ENCODE assay signal across 9 cellular contexts in genomic region chr5:174327317-174327864, GRCh38.
A peak's percentile ranks its signal among the peaks of the same experiment; 100 is the strongest.
DNase-seq lines count a peak whose midpoint lies in the region; ATAC-seq, FAIRE-seq and TF ChIP-seq lines count a peak whose summit lies in the region.
"Had no signal": no experiment of that assay in that cellular context is flagged by ENCODE, and none has a peak within 500 bp of the region (broad histone marks: within the 10 kb centered on the region; RNA-seq: fewer than 3 reads in every experiment).

No MANE protein-coding gene starts in this region.

- H3K4me3 ChIP-seq in NB4 (ENCODE audit: low read depth, low read length) (no peak overlapping the region), breast epithelium (no peak overlapping the region)

- no peak overlapping the region for H3K27ac ChIP-seq in breast epithelium

- intact Hi-C loops in CD14-positive monocyte (cut with micrococcal nuclease) = no loop called here
- intact Hi-C loops in breast epithelium (cut with DNase I; ENCODE audit: low total_unique reads) = no loop called here

- TF ChIP-seq CTCF in CD14-positive monocyte (IDR thresholded peaks at IDR 0.05) = peak; percentile 66
- peak; percentile 74 for TF ChIP-seq CTCF in NB4 (IDR thresholded peaks at IDR 0.05; ENCODE audit: low read depth, low read length)
- TF ChIP-seq CTCF in breast epithelium (IDR thresholded peaks at IDR 0.05) = peak in 2 of 3 donors; percentile 42 to 48

- no peaks in the 10 kb centered on the region for H3K4me1 Mint-ChIP-seq in CD14-positive monocyte
- no peaks in the 10 kb centered on the region for H3K4me1 Mint-ChIP-seq in stimulated activated naive CD8-positive, alpha-beta T cell treated with anti-CD3 and anti-CD28 coated beads, Interleukin-15, amount 100 ng/mL, for 72 hours
- H3K4me1 Mint-ChIP-seq: IgD-negative memory B cell had no signal

- peaks cover 0 to 39% of the 10 kb centered on the region in 2 donors for H3K27me3 ChIP-seq in breast epithelium

- no peak for FAIRE-seq in GM19239 (lab: Jason Lieb, UNC)

- H3K36me3 Mint-ChIP-seq in CD14-positive monocyte = no peaks in the 10 kb centered on the region
- H3K36me3 Mint-ChIP-seq: IgD-negative memory B cell had no signal

- H3K27ac Mint-ChIP-seq in CD14-positive monocyte = no peak overlapping the region
- no peak overlapping the region for H3K27ac Mint-ChIP-seq in stimulated activated naive CD8-positive, alpha-beta T cell treated with anti-CD3 and anti-CD28 coated beads, Interleukin-15, amount 100 ng/mL, for 72 hours

- no peaks in the 10 kb centered on the region for H3K36me3 ChIP-seq in breast epithelium

- peaks cover 0 to 15% (median 7%) of the 10 kb centered on the region in 3 donors for H3K27me3 Mint-ChIP-seq in CD14-positive monocyte (ENCODE audit: low read depth in 3 of 3)
- H3K27me3 Mint-ChIP-seq in stimulated activated naive CD8-positive, alpha-beta T cell treated with anti-CD3 and anti-CD28 coated beads, Interleukin-15, amount 100 ng/mL, for 72 hours = peaks cover 30% of the 10 kb centered on the region

- TF ChIP-seq POLR2A in NB4 (IDR thresholded peaks at IDR 0.05; ENCODE audit: extremely low read depth, insufficient read length) (no peak), breast epithelium (IDR thresholded peaks at IDR 0.05) (no peak)

- H3K9me3 ChIP-seq in breast epithelium = no peaks in the 10 kb centered on the region

- no peaks in the 10 kb centered on the region for H3K4me1 ChIP-seq in breast epithelium

- ATAC-seq in left lobe of liver = peak; percentile 86
- peak; percentile 78 for ATAC-seq in stimulated activated naive CD8-positive, alpha-beta T cell treated with anti-CD3 and anti-CD28 coated beads, Interleukin-15, amount 100 ng/mL, for 72 hours
- ATAC-seq in HG02840 (IDR thresholded peaks at IDR 0.05; ENCODE audit: low FRiP score, unreplicated experiment) = no peak

- no peaks in the 10 kb centered on the region for H3K9me3 Mint-ChIP-seq in CD14-positive monocyte
- no peaks in the 10 kb centered on the region for H3K9me3 Mint-ChIP-seq in stimulated activated naive CD8-positive, alpha-beta T cell treated with anti-CD3 and anti-CD28 coated beads, Interleukin-15, amount 100 ng/mL, for 72 hours
- H3K9me3 Mint-ChIP-seq: IgD-negative memory B cell had no signal

- H3K4me3 Mint-ChIP-seq in CD14-positive monocyte = no peak overlapping the region
- no peak overlapping the region for H3K4me3 Mint-ChIP-seq in stimulated activated naive CD8-positive, alpha-beta T cell treated with anti-CD3 and anti-CD28 coated beads, Interleukin-15, amount 100 ng/mL, for 72 hours
- H3K4me3 Mint-ChIP-seq: IgD-negative memory B cell had no signal

- DNase-seq in CD14-positive monocyte (ENCODE audit: low spot score) (no peak), GM19239 (ENCODE audit: insufficient read length, low spot score) (peak; percentile 50), NB4 (ENCODE audit: low read depth) (peak; percentile 76), SW480 (ENCODE audit: low spot score) (peak; percentile 91), breast epithelium (ENCODE audit: low spot score in 2 of 2) (peak in 1 of 2 donors; percentile 21), left lobe of liver (ENCODE audit: low spot score) (peak; percentile 50)
- peak; percentile 47 to 56 for DNase-seq in stimulated activated naive CD8-positive, alpha-beta T cell treated with anti-CD3 and anti-CD28 coated beads, Interleukin-15, amount 100 ng/mL, for 72 hours
